Comparison of ENCODE assay signal across 11 cellular contexts in genomic region chr3:186235554-186235953, GRCh38.
A peak's percentile ranks its signal among the peaks of the same experiment; 100 is the strongest.
DNase-seq lines count a peak whose midpoint lies in the region; ATAC-seq lines count a peak whose summit lies in the region.
"Had no signal": no experiment of that assay in that cellular context is flagged by ENCODE, and none has a peak within 500 bp of the region (broad histone marks: within the 10 kb centered on the region; RNA-seq: fewer than 3 reads in every experiment).

No MANE protein-coding gene starts in this region.

- no peak for DNase-seq in CD4-positive, alpha-beta memory T cell
- DNase-seq in NAMALWA (ENCODE audit: low spot score) (peak; percentile 21), NCI-H82 (lab: John Stamatoyannopoulos, UW) (no peak), kidney tubule cell (ENCODE audit: low spot score) (no peak), sciatic nerve (ENCODE audit: low spot score) (no peak), NOMO-1 (lab: John Stamatoyannopoulos, UW; ENCODE audit: unreplicated experiment in 2 of 2) (no peak)
- DNase-seq: HCEC 1CT, NCI-H187 treated with DMSO at 0.1 percent for 48 hours had no signal

- no peaks in the 10 kb centered on the region for H3K27me3 ChIP-seq in CD4-positive, alpha-beta memory T cell (ENCODE audit: insufficient read depth, low read length)

- H3K4me1 ChIP-seq in CD4-positive, alpha-beta memory T cell (ENCODE audit: insufficient read depth, low read length) = no peaks in the 10 kb centered on the region

- H3K4me1 Mint-ChIP-seq in CD4-positive, alpha-beta memory T cell = peaks cover 5 to 12% (median 6%) of the 10 kb centered on the region in 4 donors

- no peak overlapping the region for H3K4me3 ChIP-seq in CD4-positive, alpha-beta memory T cell (ENCODE audit: low read length in 2 of 2)

- intact Hi-C loops in CD4-positive, alpha-beta memory T cell (cut with micrococcal nuclease) = no loop called here
- intact Hi-C loops in sciatic nerve (cut with DNase I) = no loop called here

- no peaks in the 10 kb centered on the region for H3K36me3 ChIP-seq in CD4-positive, alpha-beta memory T cell (ENCODE audit: insufficient read depth, low read length)

- H3K27ac Mint-ChIP-seq in CD4-positive, alpha-beta memory T cell = peak overlapping the region in 1 of 7 donors; percentile 49

- no peaks in the 10 kb centered on the region for H3K9me3 ChIP-seq in CD4-positive, alpha-beta memory T cell (ENCODE audit: control insufficient read depth in 1 of 2, low read length in 2 of 2)

- POLR2A ChIA-PET in CD4-positive, alpha-beta memory T cell (lab: Charles Lee; ENCODE audit: partially characterized antibody) = no interaction called here

- no peaks in the 10 kb centered on the region for H3K36me3 Mint-ChIP-seq in CD4-positive, alpha-beta memory T cell

- H3K9me3 Mint-ChIP-seq in CD4-positive, alpha-beta memory T cell = no peaks in the 10 kb centered on the region

- peaks cover 3 to 6% of the 10 kb centered on the region in 2 donors for H3K27me3 Mint-ChIP-seq in CD4-positive, alpha-beta memory T cell

- ATAC-seq in GM18907 (IDR thresholded peaks at IDR 0.05; ENCODE audit: unreplicated experiment) = peak; percentile 80
- ATAC-seq in HG02759 (IDR thresholded peaks at IDR 0.05; ENCODE audit: unreplicated experiment) = peak; percentile 72
- no peak for ATAC-seq in sciatic nerve

- CTCF ChIA-PET in CD4-positive, alpha-beta memory T cell (lab: Charles Lee; ENCODE audit: partially characterized antibody) = no interaction called here

- no peak overlapping the region for H3K27ac ChIP-seq in CD4-positive, alpha-beta memory T cell (ENCODE audit: low read depth, low read length)
- H3K27ac ChIP-seq: C4-2B had no signal

- peak overlapping the region in 6 of 8 donors; percentile 5 to 67 (median 33) for H3K4me3 Mint-ChIP-seq in CD4-positive, alpha-beta memory T cell
